In the genomic region with DNA sequence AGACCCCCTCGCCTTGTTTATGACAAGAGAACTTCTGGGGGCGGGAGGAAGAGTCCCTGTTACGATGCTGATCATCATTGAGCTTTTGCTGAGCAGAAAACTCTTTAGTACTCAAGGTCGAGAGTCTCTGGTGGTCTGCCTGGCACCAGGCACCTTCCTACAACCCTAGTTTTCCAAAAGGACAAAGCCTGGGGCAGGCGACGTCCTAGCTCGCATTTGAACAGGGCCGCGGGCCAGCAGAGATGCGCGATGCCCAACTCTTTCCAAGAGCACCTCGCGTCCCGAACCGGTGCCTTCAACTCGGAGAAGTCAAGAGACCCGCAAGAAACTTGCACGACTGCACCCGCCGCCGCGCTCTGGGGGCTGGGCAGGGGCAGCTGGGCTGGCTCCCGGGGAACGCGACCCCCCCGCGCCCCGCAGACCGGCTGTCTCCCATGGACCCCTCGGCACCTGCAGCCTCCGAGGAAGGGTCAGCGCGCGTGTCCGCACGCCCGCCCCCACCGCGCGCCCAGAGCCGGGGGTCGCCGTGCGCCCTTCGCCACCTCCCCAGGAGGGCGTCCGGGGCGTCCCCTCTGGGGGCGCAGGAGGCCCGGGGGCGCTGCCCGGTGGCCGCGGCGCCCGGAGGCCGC, we compare ENCODE assay signal across 1 cellular context.
A peak's percentile ranks its signal among the peaks of the same experiment; 100 is the strongest.
TF ChIP-seq lines count a peak whose summit lies in the region.

No MANE protein-coding gene starts in this region.

TF ChIP-seq in H1, 55 proteins besides CTCF, POLR2A, EP300 and RAD21:
- TF ChIP-seq HDAC2 (IDR thresholded peaks at IDR 0.05; ENCODE audit: borderline replicate concordance in 1 of 2, low read depth in 2 of 2, low read length in 2 of 2) (no peak), ASH2L (IDR thresholded peaks at IDR 0.05; ENCODE audit: low read length) (peak; percentile 40), POLR2AphosphoS5 (IDR thresholded peaks at IDR 0.05; ENCODE audit: low read depth, low read length) (no peak), EZH2 (IDR thresholded peaks at IDR 0.05; ENCODE audit: low read depth, low read length, severe bottlenecking) (peak; percentile 49), KDM4A (IDR thresholded peaks at IDR 0.05; ENCODE audit: low read depth, low read length, severe bottlenecking) (peak; percentile 72), NRF1 (IDR thresholded peaks at IDR 0.05; ENCODE audit: low read depth, low read length) (no peak), SUZ12 (IDR thresholded peaks at IDR 0.05; ENCODE audit: low read length) (peak; percentile 44; the same call in 1 of the 2 replicates)
- TF ChIP-seq, protein P1, sequence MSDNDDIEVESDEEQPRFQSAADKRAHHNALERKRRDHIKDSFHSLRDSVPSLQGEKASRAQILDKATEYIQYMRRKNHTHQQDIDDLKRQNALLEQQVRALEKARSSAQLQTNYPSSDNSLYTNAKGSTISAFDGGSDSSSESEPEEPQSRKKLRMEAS (IDR thresholded peaks at IDR 0.05), result peak; percentile 27; the same call in 1 of the 2 replicates
TF ChIP-seq in H1: peak in this region for 5.
